Comparison of ENCODE assay signal across 13 cellular contexts in genomic region chr7:16755397-16755796, GRCh38. TPM values are rescaled to one million over a fixed set of nuclear protein-coding genes. Genes with fewer than 3 reads are reported as not detected.
DNase-seq lines count a peak whose midpoint lies in the region; ATAC-seq and TF ChIP-seq lines count a peak whose summit lies in the region.
"Had no signal": no experiment of that assay in that cellular context is flagged by ENCODE, and none has a peak within 500 bp of the region (broad histone marks: within the 10 kb centered on the region; RNA-seq: fewer than 3 reads in every experiment).

No MANE protein-coding gene starts in this region.

- H3K27me3 ChIP-seq in BLaER1 treated with 17β-estradiol and CSF1 and Interleukin-3, amounts not matched to agents 10 nM and 100 nM: peaks cover 0 to 11% (median 0%) of the 10 kb centered on the region in 11 experiments; a peak in 2 of 22 replicates
- no peaks in the 10 kb centered on the region for H3K27me3 ChIP-seq in colonic mucosa
- H3K27me3 ChIP-seq: foreskin keratinocyte had no signal

- intact Hi-C loops in colonic mucosa (cut with DNase I): no loop called here

- H3K4me2 ChIP-seq in BLaER1 treated with 17β-estradiol and CSF1 and Interleukin-3, amounts not matched to agents 10 nM and 100 nM: peak overlapping the region; percentile 77 to 99 (median 92)

- peaks cover 0 to 8% (median 0%) of the 10 kb centered on the region in 11 experiments; a peak in 3 of 22 replicates for H3K36me3 ChIP-seq in BLaER1 treated with 17β-estradiol and CSF1 and Interleukin-3, amounts not matched to agents 10 nM and 100 nM
- no peaks in the 10 kb centered on the region for H3K36me3 ChIP-seq in colonic mucosa

- H3K27ac ChIP-seq in BLaER1 treated with 17β-estradiol and CSF1 and Interleukin-3, amounts not matched to agents 10 nM and 100 nM: 0 out of 22 replicates have a peak overlapping the region, but pooled peaks of 1 of the 11 experiments have one; percentile 78
- peak overlapping the region; percentile 83 for H3K27ac ChIP-seq in colonic mucosa
- H3K27ac ChIP-seq: foreskin keratinocyte had no signal

- peaks cover 13 to 64% (median 57%) of the 10 kb centered on the region in 10 experiments for H3K4me1 ChIP-seq in BLaER1 treated with 17β-estradiol and CSF1 and Interleukin-3, amounts not matched to agents 10 nM and 100 nM
- no peaks in the 10 kb centered on the region for H3K4me1 ChIP-seq in colonic mucosa

- H3K4me1 Mint-ChIP-seq in HFFc6 (ENCODE audit: low read depth) (peaks cover 49% of the 10 kb centered on the region), nephron (peaks cover 28% of the 10 kb centered on the region)

- H3K36me3 Mint-ChIP-seq in HFFc6 (ENCODE audit: low read depth) (no peaks in the 10 kb centered on the region), nephron (ENCODE audit: low read depth) (no peaks in the 10 kb centered on the region)

- peak overlapping the region in 5 of 11 experiments; percentile 77 to 84 (median 81); a peak in 5 of 22 replicates for H3K9ac ChIP-seq in BLaER1 treated with 17β-estradiol and CSF1 and Interleukin-3, amounts not matched to agents 10 nM and 100 nM
- peak overlapping the region in 1 of 2 donors; percentile 90 for H3K9ac ChIP-seq in colonic mucosa (ENCODE audit: low read depth in 2 of 2, low read length in 2 of 2)

- peaks cover 0 to 14% (median 0%) of the 10 kb centered on the region in 11 experiments; a peak in 4 of 22 replicates for H4K20me1 ChIP-seq in BLaER1 treated with 17β-estradiol and CSF1 and Interleukin-3, amounts not matched to agents 10 nM and 100 nM

- peak overlapping the region in 6 of 10 experiments; percentile 84 to 92 (median 86); a peak in 11 of 20 replicates for H3K4me3 ChIP-seq in BLaER1 treated with 17β-estradiol and CSF1 and Interleukin-3, amounts not matched to agents 10 nM and 100 nM
- peak overlapping the region; percentile 87 for H3K4me3 ChIP-seq in colonic mucosa

- no peak for TF ChIP-seq CTCF in HFFc6 (IDR thresholded peaks at IDR 0.05)
- TF ChIP-seq CTCF in colonic mucosa (IDR thresholded peaks at IDR 0.05): no peak
- no peak for TF ChIP-seq CTCF in nephron (IDR thresholded peaks at IDR 0.05; ENCODE audit: unreplicated experiment in 3 of 3)

- H3K27me3 Mint-ChIP-seq in HFFc6 (ENCODE audit: insufficient read depth): no peaks in the 10 kb centered on the region; the same call in none of the 2 replicates
- peaks cover 47% of the 10 kb centered on the region for H3K27me3 Mint-ChIP-seq in nephron (ENCODE audit: low read depth)

- H3K9me3 Mint-ChIP-seq in HFFc6 (no peaks in the 10 kb centered on the region), nephron (no peaks in the 10 kb centered on the region)
- H3K9me3 Mint-ChIP-seq: activated naive CD4-positive, alpha-beta T cell treated with anti-CD3 and anti-CD28 coated beads, Interleukin-2, amount 50 U/mL, for 72 hours had no signal

- H3K9me3 ChIP-seq in BLaER1 treated with 17β-estradiol and CSF1 and Interleukin-3, amounts not matched to agents 10 nM and 100 nM (replicated peaks in 1 of 11): peaks cover 0 to 15% (median 8%) of the 10 kb centered on the region in 11 experiments; a peak in 13 of 22 replicates
- H3K9me3 ChIP-seq in colonic mucosa: no peaks in the 10 kb centered on the region

- H3K4me3 Mint-ChIP-seq in HFFc6: peak overlapping the region; percentile 87; the same call in 1 of the 2 replicates
- H3K4me3 Mint-ChIP-seq in nephron: peak overlapping the region; percentile 87 to 92 (median 90)

- DNase-seq in HFFc6: peak; percentile 52
- no peak for DNase-seq in colonic mucosa
- DNase-seq in Ammon's horn (ENCODE audit: low spot score): no peak
- DNase-seq: DND-41 had no signal

- no peak overlapping the region for H3K27ac Mint-ChIP-seq in HFFc6
- peak overlapping the region; percentile 24 to 65 (median 31) for H3K27ac Mint-ChIP-seq in nephron
- H3K27ac Mint-ChIP-seq: activated naive CD4-positive, alpha-beta T cell treated with anti-CD3 and anti-CD28 coated beads, Interleukin-2, amount 50 U/mL, for 72 hours had no signal

- no peak for ATAC-seq in HG03139 (IDR thresholded peaks at IDR 0.05; ENCODE audit: unreplicated experiment)
- no peak for ATAC-seq in HG03135 (IDR thresholded peaks at IDR 0.05; ENCODE audit: unreplicated experiment)
- ATAC-seq in HG03159 (IDR thresholded peaks at IDR 0.05; ENCODE audit: unreplicated experiment): no peak
- ATAC-seq: activated CD4-positive, CD25-positive, alpha-beta regulatory T cell treated with anti-CD3 and anti-CD28 coated beads, Interleukin-2, amount 50 U/mL, for 24 hours; activated naive CD4-positive, alpha-beta T cell treated with anti-CD3 and anti-CD28 coated beads, Interleukin-2, amount 50 U/mL, for 72 hours; foreskin keratinocyte had no signal

RNA-seq across cellular contexts. Expression of gene TSPAN13, which starts 1.8 kb away (rescaled TPM):
- 10 to 100 TPM; 19.5 to 60.9 (median 23.4) TPM for total RNA-seq in HFFc6 (2021; fragmentation: NEBNext Ultra II Directional; extraction: Animal tissue kit (Norgen Biotek cat#: 25700))
- 100 to 1,000 TPM; 151 to 156 TPM for total RNA-seq in colonic mucosa

RNA-seq across cellular contexts. Expression of gene AGR2, which starts 49.4 kb away (rescaled TPM):
- total RNA-seq in HFFc6 (2021; fragmentation: NEBNext Ultra II Directional; extraction: Animal tissue kit (Norgen Biotek cat#: 25700)): not detected
- total RNA-seq in colonic mucosa: 1,000 to 10,000 TPM; 1,572 to 2,751 TPM
- total RNA-seq: activated naive CD4-positive, alpha-beta T cell treated with anti-CD3 and anti-CD28 coated beads, Interleukin-2, amount 50 U/mL, for 72 hours; osteocyte had no signal

Comparison
In these comparisons a context has a peak if more than half of its experiments do, and no peak if none do; other contexts are left out.
1. RNA of gene AGR2, which starts 49.4 kb away (total RNA-seq): 1,572 to 2,751 TPM in colonic mucosa; not detected in HFFc6; every median in the first group is over 1,000 times any median in the second.